19 cellular contexts compared by ENCODE assay signal in the genomic region with DNA sequence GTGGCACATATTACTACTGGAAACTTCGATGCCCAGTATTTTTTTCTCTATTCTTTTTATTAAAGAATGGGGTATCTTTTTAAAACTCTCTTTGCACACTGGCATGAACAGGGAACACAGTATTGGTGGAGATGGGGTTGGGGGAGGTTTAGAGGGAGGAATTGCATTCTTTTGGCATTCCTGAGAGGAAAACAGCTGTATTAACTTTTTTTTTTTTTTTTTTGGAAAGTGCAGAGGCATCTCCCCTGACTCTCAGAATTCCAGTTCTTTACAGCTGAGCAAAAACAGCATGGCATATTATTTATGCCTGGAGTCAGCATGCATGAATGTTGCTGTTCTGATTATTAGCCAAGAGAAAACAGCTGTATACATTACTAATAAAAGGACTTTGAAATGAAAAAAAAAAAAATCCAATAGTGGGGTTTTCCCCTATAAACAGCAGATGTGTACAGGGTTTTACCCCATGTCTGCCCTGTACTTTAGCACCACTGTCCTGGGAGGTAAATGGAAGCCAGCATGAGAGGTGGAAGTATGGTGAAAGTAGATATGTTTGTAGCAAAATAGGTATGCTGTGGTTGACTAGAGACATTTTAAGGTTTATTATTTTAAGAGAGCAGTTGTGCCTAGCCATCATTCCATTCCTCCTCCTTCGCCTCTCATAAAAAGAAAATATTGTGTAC.
DNase-seq lines count a peak whose midpoint lies in the region; ATAC-seq, FAIRE-seq and TF ChIP-seq lines count a peak whose summit lies in the region.
"Had no signal": no experiment of that assay in that cellular context is flagged by ENCODE, and none has a peak within 500 bp of the region (broad histone marks: within the 10 kb centered on the region; RNA-seq: fewer than 3 reads in every experiment).

No MANE protein-coding gene starts in this region.

- 0 out of 2 replicates have a peak, but pooled peaks cover 4% of the 10 kb centered on the region for H3K36me3 ChIP-seq in KMS-11 (ENCODE audit: insufficient read depth)
- H3K36me3 ChIP-seq in smooth muscle cell (ENCODE audit: low read depth) = no peaks in the 10 kb centered on the region
- H3K36me3 ChIP-seq: HAP-1, tibial nerve had no signal

- H3K4me1 ChIP-seq in KMS-11 (ENCODE audit: low read depth, poor library complexity, severe bottlenecking) = peaks cover 88% of the 10 kb centered on the region
- peaks cover 53% of the 10 kb centered on the region for H3K4me1 ChIP-seq in smooth muscle cell (ENCODE audit: low read depth)

- no peak overlapping the region for H3K27ac ChIP-seq in KMS-11
- H3K27ac ChIP-seq in smooth muscle cell (ENCODE audit: low read depth) = peak overlapping the region; percentile 85
- H3K27ac ChIP-seq: C4-2B, SK-N-MC, tibial nerve had no signal

- H3F3A ChIP-seq in smooth muscle cell (ENCODE audit: low read depth) = peaks cover 46% of the 10 kb centered on the region

- peak overlapping the region; percentile 15; the same call in 1 of the 2 replicates for H3K4me2 ChIP-seq in KMS-11
- H3K4me2 ChIP-seq in smooth muscle cell = peak overlapping the region; percentile 51

- peak; percentile 28 for FAIRE-seq in GM19239 (lab: Jason Lieb, UNC)

- no peaks in the 10 kb centered on the region for H3K27me3 ChIP-seq in KMS-11 (ENCODE audit: insufficient read depth, low read depth)
- H3K27me3 ChIP-seq in smooth muscle cell (ENCODE audit: low read depth) = no peaks in the 10 kb centered on the region
- H3K27me3 ChIP-seq: tibial nerve had no signal

- TF ChIP-seq CTCF in KMS-11 (conservative IDR thresholded peaks at IDR 0.05; ENCODE audit: low read depth, low read length) (no peak), fibroblast of villous mesenchyme (IDR thresholded peaks at IDR 0.05; ENCODE audit: insufficient read depth, low read depth, low read length) (no peak), smooth muscle cell (IDR thresholded peaks at IDR 0.05; ENCODE audit: borderline replicate concordance, insufficient read depth, poor library complexity, severe bottlenecking) (no peak), GM20000 (IDR thresholded peaks at IDR 0.05; ENCODE audit: extremely low read depth, missing control alignments) (no peak)

- H3K9ac ChIP-seq in KMS-11 (no peak overlapping the region), smooth muscle cell (ENCODE audit: low read depth) (no peak overlapping the region)

- WGBS in smooth muscle cell (ENCODE audit: low lambda C conversion rate) = 94% methylated on average over 2 of the region's 2 CpGs

- DNase-seq in GM19239 (ENCODE audit: insufficient read length, low spot score) (no peak), fibroblast of villous mesenchyme (ENCODE audit: low read depth) (peak; percentile 38), smooth muscle cell (lab: John Stamatoyannopoulos, UW; ENCODE audit: unreplicated experiment) (no peak), GM20000 (ENCODE audit: low spot score) (no peak), NCI-H1417 (lab: John Stamatoyannopoulos, UW) (no peak)
- DNase-seq: activated gamma-delta T cell treated with Interleukin-2 at 50 U/mL for 16 hours, DMS79, kidney glomerular epithelial cell, NCI-H2029 treated with DMSO at 0.1 percent for 48 hours, NCI-H524, T-helper 9 cell had no signal

- no peak for ATAC-seq in GM21390 (IDR thresholded peaks at IDR 0.05; ENCODE audit: unreplicated experiment)
- ATAC-seq: esophagus mucosa; stimulated activated effector memory CD8-positive, alpha-beta T cell treated with anti-CD3 and anti-CD28 coated beads, Interleukin-12 subunit alpha, Interleukin-12 subunit beta, amount 100 ng/mL, for 72 hours had no signal

- H3K79me2 ChIP-seq in KMS-11 (ENCODE audit: insufficient read depth, low read depth) = peaks cover 82% of the 10 kb centered on the region
- H3K79me2 ChIP-seq in smooth muscle cell (ENCODE audit: low read depth) = peaks cover 99% of the 10 kb centered on the region

- H2AFZ ChIP-seq in KMS-11 (ENCODE audit: low read depth) = no peak overlapping the region
- H2AFZ ChIP-seq in smooth muscle cell (ENCODE audit: low read depth) = no peak overlapping the region

- H4K20me1 ChIP-seq in KMS-11 (ENCODE audit: insufficient read depth) (peaks cover 4% of the 10 kb centered on the region; the same call in 1 of the 2 replicates), smooth muscle cell (ENCODE audit: low read depth) (peaks cover 99% of the 10 kb centered on the region)

- no peaks in the 10 kb centered on the region for H3K9me3 ChIP-seq in smooth muscle cell (replicated peaks; ENCODE audit: low read depth)
- H3K9me3 ChIP-seq: HAP-1, tibial nerve had no signal

- no peak overlapping the region for H3K4me3 ChIP-seq in KMS-11 (IDR thresholded peaks at IDR 0.05; ENCODE audit: insufficient read depth, low read depth, low read length)
- no peak overlapping the region for H3K4me3 ChIP-seq in fibroblast of villous mesenchyme (ENCODE audit: low read depth, low read length)
- no peak overlapping the region for H3K4me3 ChIP-seq in smooth muscle cell
- H3K4me3 ChIP-seq: HAP-1, SK-N-MC, tibial nerve had no signal
